In the genomic region with DNA sequence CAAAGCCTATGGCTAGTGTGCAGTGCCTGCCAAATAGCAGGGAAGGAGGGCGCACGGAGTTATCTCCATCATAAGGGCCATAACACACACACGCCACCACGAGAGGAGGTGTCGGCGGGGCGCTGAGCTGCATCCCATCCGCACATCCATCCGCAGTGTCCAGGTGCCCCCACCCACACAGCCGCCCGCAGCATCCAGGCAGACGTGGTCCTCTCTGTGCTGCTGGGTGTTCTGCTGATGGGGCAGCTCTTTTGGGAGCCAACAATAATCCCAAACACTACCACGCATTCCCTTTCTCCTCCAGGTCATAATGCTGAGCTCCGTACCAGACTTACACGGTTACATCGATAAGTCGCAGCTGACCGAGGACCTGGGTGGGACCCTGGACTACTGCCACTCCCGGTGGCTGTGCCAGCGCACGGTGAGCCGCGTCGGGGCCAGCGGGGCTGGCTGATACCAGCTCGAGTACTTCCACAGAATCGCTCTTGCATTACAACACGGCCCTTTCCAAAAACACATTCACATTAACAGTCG, we compare ENCODE assay signal across 2 cellular contexts.
TF ChIP-seq lines count a peak whose summit lies in the region.

No MANE protein-coding gene starts in this region.

TF ChIP-seq in HCT116, 20 proteins besides CTCF, POLR2A, EP300 and RAD21:
- TF ChIP-seq ELF1 (IDR thresholded peaks at IDR 0.05; ENCODE audit: borderline replicate concordance, low read depth) = no peak
- TF ChIP-seq, protein P1, sequence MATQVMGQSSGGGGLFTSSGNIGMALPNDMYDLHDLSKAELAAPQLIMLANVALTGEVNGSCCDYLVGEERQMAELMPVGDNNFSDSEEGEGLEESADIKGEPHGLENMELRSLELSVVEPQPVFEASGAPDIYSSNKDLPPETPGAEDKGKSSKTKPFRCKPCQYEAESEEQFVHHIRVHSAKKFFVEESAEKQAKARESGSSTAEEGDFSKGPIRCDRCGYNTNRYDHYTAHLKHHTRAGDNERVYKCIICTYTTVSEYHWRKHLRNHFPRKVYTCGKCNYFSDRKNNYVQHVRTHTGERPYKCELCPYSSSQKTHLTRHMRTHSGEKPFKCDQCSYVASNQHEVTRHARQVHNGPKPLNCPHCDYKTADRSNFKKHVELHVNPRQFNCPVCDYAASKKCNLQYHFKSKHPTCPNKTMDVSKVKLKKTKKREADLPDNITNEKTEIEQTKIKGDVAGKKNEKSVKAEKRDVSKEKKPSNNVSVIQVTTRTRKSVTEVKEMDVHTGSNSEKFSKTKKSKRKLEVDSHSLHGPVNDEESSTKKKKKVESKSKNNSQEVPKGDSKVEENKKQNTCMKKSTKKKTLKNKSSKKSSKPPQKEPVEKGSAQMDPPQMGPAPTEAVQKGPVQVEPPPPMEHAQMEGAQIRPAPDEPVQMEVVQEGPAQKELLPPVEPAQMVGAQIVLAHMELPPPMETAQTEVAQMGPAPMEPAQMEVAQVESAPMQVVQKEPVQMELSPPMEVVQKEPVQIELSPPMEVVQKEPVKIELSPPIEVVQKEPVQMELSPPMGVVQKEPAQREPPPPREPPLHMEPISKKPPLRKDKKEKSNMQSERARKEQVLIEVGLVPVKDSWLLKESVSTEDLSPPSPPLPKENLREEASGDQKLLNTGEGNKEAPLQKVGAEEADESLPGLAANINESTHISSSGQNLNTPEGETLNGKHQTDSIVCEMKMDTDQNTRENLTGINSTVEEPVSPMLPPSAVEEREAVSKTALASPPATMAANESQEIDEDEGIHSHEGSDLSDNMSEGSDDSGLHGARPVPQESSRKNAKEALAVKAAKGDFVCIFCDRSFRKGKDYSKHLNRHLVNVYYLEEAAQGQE (IDR thresholded peaks at IDR 0.05; ENCODE audit: low read depth) = no peak
- no peak for TF ChIP-seq SIN3A (IDR thresholded peaks at IDR 0.05; ENCODE audit: low read depth)
- TF ChIP-seq, protein P2, sequence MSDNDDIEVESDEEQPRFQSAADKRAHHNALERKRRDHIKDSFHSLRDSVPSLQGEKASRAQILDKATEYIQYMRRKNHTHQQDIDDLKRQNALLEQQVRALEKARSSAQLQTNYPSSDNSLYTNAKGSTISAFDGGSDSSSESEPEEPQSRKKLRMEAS (IDR thresholded peaks at IDR 0.05) = no peak
- TF ChIP-seq FOSL1 (IDR thresholded peaks at IDR 0.05; ENCODE audit: low read depth) = no peak
- TF ChIP-seq EZH2 (IDR thresholded peaks at IDR 0.05) = no peak
- no peak for TF ChIP-seq SP1 (IDR thresholded peaks at IDR 0.05; ENCODE audit: low read depth)
- no peak for TF ChIP-seq TCF7L2 (IDR thresholded peaks at IDR 0.05; ENCODE audit: borderline replicate concordance, extremely low read depth, insufficient read depth, insufficient read length)
- no peak for TF ChIP-seq ZNF274 (IDR thresholded peaks at IDR 0.05; ENCODE audit: low read depth, low read length)

TF ChIP-seq in WTC11, 78 proteins besides CTCF, POLR2A, EP300 and RAD21 (continued from another document):
- TF ChIP-seq FOXJ3 (CRISPR knock-in tag; IDR thresholded peaks at IDR 0.05; ENCODE audit: borderline replicate concordance) = no peak
- no peak for TF ChIP-seq E2F1 (CRISPR knock-in tag; IDR thresholded peaks at IDR 0.05)
